ENCODE assay signal across 24 cellular contexts in genomic region chr19:58460039-58460438, GRCh38. TPM values are rescaled to one million over a fixed set of nuclear protein-coding genes. Genes with fewer than 3 reads are reported as not detected.
DNase-seq lines count a peak whose midpoint lies in the region; ATAC-seq and TF ChIP-seq lines count a peak whose summit lies in the region.
"Had no signal": no experiment of that assay in that cellular context is flagged by ENCODE, and none has a peak within 500 bp of the region (broad histone marks: within the 10 kb centered on the region; RNA-seq: fewer than 3 reads in every experiment).

No MANE protein-coding gene starts in this region.

- no peaks in the 10 kb centered on the region for H3K9me3 ChIP-seq in breast epithelium
- H3K9me3 ChIP-seq: BE2C, HAP-1, MG63 had no signal

- H3K9me3 Mint-ChIP-seq in MCF 10A (ENCODE audit: unreplicated experiment) (no peaks in the 10 kb centered on the region), progenitor cell of endocrine pancreas (ENCODE audit: low read depth) (no peaks in the 10 kb centered on the region), endothelial cell (ENCODE audit: unreplicated experiment) (no peaks in the 10 kb centered on the region)
- H3K9me3 Mint-ChIP-seq: CD4-positive, CD25-positive, alpha-beta regulatory T cell; IgD-negative memory B cell had no signal

- no peak overlapping the region for H3K4me3 Mint-ChIP-seq in MCF 10A (ENCODE audit: unreplicated experiment)
- H3K4me3 Mint-ChIP-seq in progenitor cell of endocrine pancreas (ENCODE audit: low read depth): no peak overlapping the region
- no peak overlapping the region for H3K4me3 Mint-ChIP-seq in endothelial cell (ENCODE audit: unreplicated experiment)
- H3K4me3 Mint-ChIP-seq: IgD-negative memory B cell had no signal

- POLR2A ChIA-PET in MCF 10A (lab: Yijun Ruan, JAX): interaction anchor here (0.7 to 1.8 kb wide), 5 partner anchors 9 to 97 kb away, joined by 3 to 11 read pairs (median 5); partner anchors contain the start of genes RPS5 and ZNF324B

- H3K27ac Mint-ChIP-seq in MCF 10A (ENCODE audit: low read depth, unreplicated experiment) (no peak overlapping the region), progenitor cell of endocrine pancreas (peak overlapping the region; percentile 41), endothelial cell (ENCODE audit: unreplicated experiment) (no peak overlapping the region)
- H3K27ac Mint-ChIP-seq: IgD-negative memory B cell had no signal

- ATAC-seq in esophagus mucosa (peak; percentile 79), GM18858 (IDR thresholded peaks at IDR 0.05; ENCODE audit: unreplicated experiment) (no peak)
- ATAC-seq: SK-N-SH treated with all-trans-retinoic acid at 6 μM for 48 hours had no signal

- no peak for TF ChIP-seq POLR2A in breast epithelium (IDR thresholded peaks at IDR 0.05)

- no peak overlapping the region for H3K4me3 ChIP-seq in breast epithelium
- H3K4me3 ChIP-seq: HAP-1, MG63 had no signal

- H3K36me3 ChIP-seq in breast epithelium: peaks cover 8% of the 10 kb centered on the region

- BruUV-seq in MCF 10A (replicated peaks; lab: Mats Ljungman, UMichigan): no TSS peak

- CTCF ChIA-PET in MCF 10A (lab: Yijun Ruan, JAX): interaction anchor here (0.6 to 1.7 kb wide), 7 partner anchors 9 to 116 kb away, joined by 3 to 5 read pairs (median 3); no protein-coding TSS in a partner anchor

- H3K36me3 Mint-ChIP-seq in MCF 10A (ENCODE audit: insufficient read depth, unreplicated experiment) (peaks cover 29% of the 10 kb centered on the region), progenitor cell of endocrine pancreas (ENCODE audit: insufficient read depth) (peaks cover 9% of the 10 kb centered on the region), endothelial cell (ENCODE audit: low read depth, unreplicated experiment) (peaks cover 7% of the 10 kb centered on the region)

- TF ChIP-seq CTCF in MCF 10A (IDR thresholded peaks at IDR 0.05; ENCODE audit: unreplicated experiment): no peak
- TF ChIP-seq CTCF in breast epithelium (IDR thresholded peaks at IDR 0.05): no peak
- TF ChIP-seq CTCF in progenitor cell of endocrine pancreas (IDR thresholded peaks at IDR 0.05; ENCODE audit: unreplicated experiment): no peak
- TF ChIP-seq CTCF in endothelial cell (IDR thresholded peaks at IDR 0.05; ENCODE audit: unreplicated experiment): no peak

- no peak overlapping the region for H3K27ac ChIP-seq in breast epithelium

- H3K27me3 Mint-ChIP-seq in MCF 10A (ENCODE audit: insufficient read depth, unreplicated experiment) (no peaks in the 10 kb centered on the region), progenitor cell of endocrine pancreas (no peaks in the 10 kb centered on the region), endothelial cell (ENCODE audit: unreplicated experiment) (peaks cover 2% of the 10 kb centered on the region)
- H3K27me3 Mint-ChIP-seq: IgD-negative memory B cell had no signal

- H3K27me3 ChIP-seq in breast epithelium: no peaks in the 10 kb centered on the region
- H3K27me3 ChIP-seq: BE2C, MG63 had no signal

- H3K4me1 Mint-ChIP-seq in MCF 10A (ENCODE audit: insufficient read depth, unreplicated experiment) (peaks cover 6% of the 10 kb centered on the region), progenitor cell of endocrine pancreas (ENCODE audit: low read depth) (peaks cover 4% of the 10 kb centered on the region), endothelial cell (ENCODE audit: unreplicated experiment) (no peaks in the 10 kb centered on the region)

- intact Hi-C loops in MCF 10A (cut with micrococcal nuclease) (no loop called here), breast epithelium (cut with DNase I; ENCODE audit: low total_unique reads) (no loop called here)

- H3K4me1 ChIP-seq in breast epithelium: no peaks in the 10 kb centered on the region
- H3K4me1 ChIP-seq: BE2C had no signal

- DNase-seq in MCF 10A (ENCODE audit: unreplicated experiment): peak; percentile 47
- no peak for DNase-seq in breast epithelium (ENCODE audit: low spot score in 2 of 2)
- DNase-seq in M059J (ENCODE audit: low read depth): peak; percentile 28
- no peak for DNase-seq in progenitor cell of endocrine pancreas (ENCODE audit: low spot score, unreplicated experiment)
- no peak for DNase-seq in H4 (ENCODE audit: low spot score)
- no peak for DNase-seq in endothelial cell (ENCODE audit: low spot score)
- DNase-seq: BE2C; CD4-positive, CD25-positive, alpha-beta regulatory T cell; DMS79; Karpas-422; MG63; NCI-H1048; NCI-H1417 treated with DMSO at 0.1 percent for 48 hours; NCI-H187 treated with DMSO at 0.1 percent for 48 hours; NCI-H2107; NCI-H446 treated with DMSO at 0.1 percent for 48 hours; NCI-H526 treated with DMSO at 0.1 percent for 48 hours; RPMI8226; SIG-M5 had no signal

RNA-seq across cellular contexts. Expression of gene ZNF324, which starts 6.8 kb away (rescaled TPM):
- total RNA-seq in MCF 10A (2022): 6.5 and 7.9 TPM in 2 replicates
- total RNA-seq in breast epithelium: 10 to 100 TPM in 2 of 3 donors, 1 to 10 TPM in 1; 9.0 to 30.9 (median 24.3) TPM
- 10.3 and 15.7 TPM in 2 replicates for total RNA-seq in M059J (2014; rRNA removed; shearing (Covaris generic))
- 9.2 TPM for total RNA-seq in esophagus mucosa
- total RNA-seq in progenitor cell of endocrine pancreas: 12.9 and 14.7 TPM in 2 replicates
- 7.1 and 10.1 TPM in 2 replicates for total RNA-seq in H4 (2014; rRNA removed; shearing (Covaris generic))
- total RNA-seq in endothelial cell (ENCODE audit: unreplicated experiment): 10.5 TPM

RNA-seq across cellular contexts. Expression of gene ZNF324B, which starts 8.6 kb away (rescaled TPM):
- total RNA-seq in MCF 10A (2022): 4.7 and 7.2 TPM in 2 replicates
- 1 to 10 TPM; 6.1 to 9.1 (median 7.2) TPM for total RNA-seq in breast epithelium
- 6.6 and 16.3 TPM in 2 replicates for total RNA-seq in M059J (2014; rRNA removed; shearing (Covaris generic))
- total RNA-seq in esophagus mucosa: 6.0 TPM
- total RNA-seq in progenitor cell of endocrine pancreas: 10.1 and 11.2 TPM in 2 replicates
- total RNA-seq in H4 (2014; rRNA removed; shearing (Covaris generic)): 3.3 and 6.7 TPM in 2 replicates
- 5.2 TPM for total RNA-seq in endothelial cell (ENCODE audit: unreplicated experiment)

RNA-seq across cellular contexts. Expression of gene ZNF446, which starts 16.1 kb away (rescaled TPM):
- 8.3 and 10.3 TPM in 2 replicates for total RNA-seq in MCF 10A (2022)
- total RNA-seq in breast epithelium: 10 to 100 TPM; 10.2 to 23.4 (median 20.0) TPM
- total RNA-seq in M059J (2014; rRNA removed; shearing (Covaris generic)): 5.4 and 10.9 TPM in 2 replicates
- 4.7 TPM for total RNA-seq in esophagus mucosa
- 17.7 and 19.4 TPM in 2 replicates for total RNA-seq in progenitor cell of endocrine pancreas
- 9.8 and 14.7 TPM in 2 replicates for total RNA-seq in H4 (2014; rRNA removed; shearing (Covaris generic))
- total RNA-seq in endothelial cell (ENCODE audit: unreplicated experiment): 9.9 TPM

RNA-seq across cellular contexts. Expression of gene ZNF132, which starts 20.1 kb away (rescaled TPM):
- total RNA-seq in MCF 10A (2022) (not detected in 2 replicates), breast epithelium (10 to 100 TPM in 1 of 3 donors, 1 to 10 TPM in 2; 3.5 to 13.3 (median 6.2) TPM), esophagus mucosa (1.0 TPM), progenitor cell of endocrine pancreas (3.5 TPM in 2 replicates), endothelial cell (ENCODE audit: unreplicated experiment) (1.2 TPM)
- 4.8 and 4.9 TPM in 2 replicates for total RNA-seq in M059J (2014; rRNA removed; shearing (Covaris generic))
- 4.0 and 6.4 TPM in 2 replicates for total RNA-seq in H4 (2014; rRNA removed; shearing (Covaris generic))

RNA-seq across cellular contexts. Expression of gene ZNF584, which starts 51.6 kb away (rescaled TPM):
- 14.6 and 18.1 TPM in 2 replicates for total RNA-seq in MCF 10A (2022)
- 10 to 100 TPM; 13.6 to 16.1 (median 15.8) TPM for total RNA-seq in breast epithelium
- total RNA-seq in M059J (2014; rRNA removed; shearing (Covaris generic)): 11.6 and 14.2 TPM in 2 replicates
- total RNA-seq in esophagus mucosa: 6.5 TPM
- total RNA-seq in progenitor cell of endocrine pancreas: 16.7 and 18.2 TPM in 2 replicates
- total RNA-seq in H4 (2014; rRNA removed; shearing (Covaris generic)): 15.6 and 23.6 TPM in 2 replicates
- total RNA-seq in endothelial cell (ENCODE audit: unreplicated experiment): 6.0 TPM

Comparison
In these comparisons a context has a peak if more than half of its experiments do, and no peak if none do; other contexts are left out.
1. DNase-seq: peak in MCF 10A (single experiment) and M059J (single experiment); none in breast epithelium (0 of 2), progenitor cell of endocrine pancreas (single experiment), H4 (single experiment) and endothelial cell (single experiment).